9 cellular contexts compared by ENCODE assay signal in genomic region chr11:35174666-35175065, GRCh38. TPM values are rescaled to one million over a fixed set of nuclear protein-coding genes. Genes with fewer than 3 reads are reported as not detected.
DNase-seq lines count a peak whose midpoint lies in the region; ATAC-seq and TF ChIP-seq lines count a peak whose summit lies in the region.
"Had no signal": no experiment of that assay in that cellular context is flagged by ENCODE, and none has a peak within 500 bp of the region (broad histone marks: within the 10 kb centered on the region; RNA-seq: fewer than 3 reads in every experiment).

No MANE protein-coding gene starts in this region.

- WGBS in trophoblast cell (ENCODE audit: extremely low coverage, insufficient coverage, insufficient read length) = no CpG with 5 or more reads among the region's 3 CpGs

- no peak overlapping the region for H2BK120ac ChIP-seq in trophoblast cell (ENCODE audit: insufficient read depth, low read length, poor library complexity)

- H3K14ac ChIP-seq in trophoblast cell (ENCODE audit: low read length) = no peak overlapping the region

- H3K9ac ChIP-seq in OCI-LY3 (ENCODE audit: low read length) = no peak overlapping the region
- no peak overlapping the region for H3K9ac ChIP-seq in trophoblast cell (ENCODE audit: low read length)

- H4K20me1 ChIP-seq in OCI-LY3 (ENCODE audit: insufficient read depth, low read length) = peaks cover 95% of the 10 kb centered on the region

- H4K91ac ChIP-seq in trophoblast cell (ENCODE audit: low read depth, low read length) = no peak overlapping the region

- H2BK5ac ChIP-seq in trophoblast cell (ENCODE audit: low read depth, low read length, poor library complexity) = no peak overlapping the region

- POLR2A ChIA-PET in CD4-positive, alpha-beta T cell (lab: Charles Lee) = interaction anchor here (0.7 to 11.3 kb wide), 9 partner anchors 12 to 175 kb away, joined by 3 to 355 read pairs (median 4); partner anchors contain the start of gene CD44

- no peaks in the 10 kb centered on the region for H3K9me3 Mint-ChIP-seq in CD4-positive, alpha-beta T cell

- H3K36me3 Mint-ChIP-seq in CD4-positive, alpha-beta T cell (ENCODE audit: low read depth) = peaks cover 90% of the 10 kb centered on the region

- H2BK12ac ChIP-seq in trophoblast cell (ENCODE audit: low read length) = no peak overlapping the region

- no peak overlapping the region for H4K12ac ChIP-seq in trophoblast cell (ENCODE audit: low read depth, low read length)

- H3K79me1 ChIP-seq in trophoblast cell (ENCODE audit: low read length) = no peaks in the 10 kb centered on the region

- H3K4me3 ChIP-seq in OCI-LY3 (ENCODE audit: low read length) (no peak overlapping the region), choroid plexus epithelial cell (ENCODE audit: low read depth, low read length) (no peak overlapping the region), neutrophil (ENCODE audit: low read depth in 1 of 2, low read length in 1 of 2) (peak overlapping the region; percentile 41 to 45), trophoblast cell (ENCODE audit: low read depth, low read length) (no peak overlapping the region)

- peak overlapping the region; percentile 72 for H3K4me3 Mint-ChIP-seq in CD4-positive, alpha-beta T cell

- no peak for DNase-seq in CD4-positive, alpha-beta T cell
- DNase-seq in choroid plexus epithelial cell (ENCODE audit: low read depth) = peak; percentile 88
- DNase-seq in trophoblast cell = no peak
- no peak for DNase-seq in NCI-H2171 (lab: John Stamatoyannopoulos, UW)
- no peak for DNase-seq in DMS 273 treated with DMSO at 0.1 percent for 48 hours (lab: John Stamatoyannopoulos, UW)
- DNase-seq in NCI-H510A treated with DMSO at 0.1 percent for 48 hours (lab: John Stamatoyannopoulos, UW) = no peak

- H3K79me2 ChIP-seq in OCI-LY3 (ENCODE audit: low read length) = peaks cover 97% of the 10 kb centered on the region
- no peaks in the 10 kb centered on the region for H3K79me2 ChIP-seq in trophoblast cell (ENCODE audit: control insufficient read depth, insufficient read depth, low read length, poor library complexity)

- no peak overlapping the region for H3K18ac ChIP-seq in trophoblast cell (ENCODE audit: low read length)

- H3K27ac Mint-ChIP-seq in CD4-positive, alpha-beta T cell = peak overlapping the region; percentile 96

- H3K23ac ChIP-seq in trophoblast cell (ENCODE audit: low read length) = no peak overlapping the region

- H2AK5ac ChIP-seq in trophoblast cell (ENCODE audit: low read length) = no peak overlapping the region

- H2AFZ ChIP-seq in OCI-LY3 (ENCODE audit: low read depth, low read length) = no peak overlapping the region
- no peak overlapping the region for H2AFZ ChIP-seq in trophoblast cell (ENCODE audit: insufficient read depth, low read length, poor library complexity)

- no peak overlapping the region for H4K8ac ChIP-seq in trophoblast cell (ENCODE audit: low read depth, low read length)

- no peak overlapping the region for H3K4ac ChIP-seq in trophoblast cell (ENCODE audit: low read depth, low read length)

- H3K36me3 ChIP-seq in OCI-LY3 (replicated peaks; ENCODE audit: low read depth, low read length) (peaks cover 74% of the 10 kb centered on the region), neutrophil (peaks cover 32% of the 10 kb centered on the region), trophoblast cell (ENCODE audit: control insufficient read depth in 1 of 2, insufficient read depth in 2 of 2, low read length in 2 of 2) (no peaks in the 10 kb centered on the region)

- peak overlapping the region; percentile 62 for H3K4me2 ChIP-seq in OCI-LY3 (ENCODE audit: low read length)
- no peak overlapping the region for H3K4me2 ChIP-seq in trophoblast cell (ENCODE audit: low read length)

- H3K4me1 ChIP-seq in OCI-LY3 (ENCODE audit: low read length) = peaks cover 93% of the 10 kb centered on the region
- H3K4me1 ChIP-seq in neutrophil (ENCODE audit: control insufficient read depth in 1 of 2, insufficient read depth in 1 of 2, low read depth in 1 of 2, low read length in 1 of 2) = peaks cover 75 to 95% of the 10 kb centered on the region in 2 experiments
- H3K4me1 ChIP-seq in trophoblast cell (ENCODE audit: control insufficient read depth in 1 of 2, insufficient read depth in 2 of 2, low read length in 2 of 2) = peaks cover 0 to 7% of the 10 kb centered on the region in 2 experiments

- no peak for TF ChIP-seq CTCF in CD4-positive, alpha-beta T cell (IDR thresholded peaks at IDR 0.05)
- TF ChIP-seq CTCF in OCI-LY3 (IDR thresholded peaks at IDR 0.05; ENCODE audit: low read depth, low read length) = no peak
- no peak for TF ChIP-seq CTCF in choroid plexus epithelial cell (conservative IDR thresholded peaks at IDR 0.05; ENCODE audit: low read depth, low read length)
- no peak for TF ChIP-seq CTCF in neutrophil (IDR thresholded peaks at IDR 0.05)

- H3K9me3 ChIP-seq in CD4-positive, alpha-beta T cell (ENCODE audit: control insufficient read depth, low read length) = no peaks in the 10 kb centered on the region
- H3K9me3 ChIP-seq in OCI-LY3 (ENCODE audit: insufficient read depth, low read length) (no peaks in the 10 kb centered on the region), neutrophil (no peaks in the 10 kb centered on the region), trophoblast cell (ENCODE audit: insufficient read depth, low read depth, low read length) (no peaks in the 10 kb centered on the region)

- H3K27me3 ChIP-seq in CD4-positive, alpha-beta T cell (ENCODE audit: control insufficient read depth, insufficient read depth, low read length) = no peaks in the 10 kb centered on the region
- no peaks in the 10 kb centered on the region for H3K27me3 ChIP-seq in OCI-LY3 (ENCODE audit: low read depth, low read length)
- no peaks in the 10 kb centered on the region for H3K27me3 ChIP-seq in neutrophil
- H3K27me3 ChIP-seq in trophoblast cell (ENCODE audit: insufficient read depth, low read length) = no peaks in the 10 kb centered on the region

- intact Hi-C loops in CD4-positive, alpha-beta T cell (cut with DNase I, micrococcal nuclease) = loop anchor here (2.0 to 5.0 kb wide), 3 partner anchors 20 to 43 kb away; no protein-coding TSS in a partner anchor

- no peak for ATAC-seq in CD4-positive, alpha-beta T cell (ENCODE audit: poor library complexity)
- ATAC-seq: left lobe of liver had no signal

- H3K27ac ChIP-seq in CD4-positive, alpha-beta T cell (ENCODE audit: low read depth, low read length) = peak overlapping the region; percentile 74
- H3K27ac ChIP-seq in OCI-LY3 (ENCODE audit: low read length) (peak overlapping the region; percentile 87), neutrophil (peak overlapping the region; percentile 89), trophoblast cell (ENCODE audit: low read depth, low read length) (no peak overlapping the region)

- H3K4me1 Mint-ChIP-seq in CD4-positive, alpha-beta T cell (ENCODE audit: low read depth) = peaks cover 95% of the 10 kb centered on the region

- no peaks in the 10 kb centered on the region for H3K27me3 Mint-ChIP-seq in CD4-positive, alpha-beta T cell

- CTCF ChIA-PET in CD4-positive, alpha-beta T cell (lab: Charles Lee) = interaction anchor here (0.8 to 2.6 kb wide), 3 partner anchors 11 to 29 kb away, joined by 3 to 11 read pairs (median 5); no protein-coding TSS in a partner anchor

RNA-seq across cellular contexts. Expression of gene CD44, which starts 35.7 kb away (rescaled TPM):
- 1,000 to 10,000 TPM; 1,283 to 1,330 TPM for total RNA-seq in CD4-positive, alpha-beta T cell
- 15.1 and 16.7 TPM in 2 replicates for polyA plus RNA-seq in trophoblast cell (2013)

Comparison
In these comparisons a context has a peak if more than half of its experiments do, and no peak if none do; other contexts are left out.
1. H3K4me3 ChIP-seq: peak in neutrophil (2 of 2); none in OCI-LY3 (single experiment), choroid plexus epithelial cell (single experiment) and trophoblast cell (single experiment).